Comparison of ENCODE assay signal across 11 cellular contexts in genomic region chr3:194484614-194485013, GRCh38. TPM values are rescaled to one million over a fixed set of nuclear protein-coding genes. Genes with fewer than 3 reads are reported as not detected.
A peak's percentile ranks its signal among the peaks of the same experiment; 100 is the strongest.
DNase-seq lines count a peak whose midpoint lies in the region; ATAC-seq and TF ChIP-seq lines count a peak whose summit lies in the region.
"Had no signal": no experiment of that assay in that cellular context is flagged by ENCODE, and none has a peak within 500 bp of the region (broad histone marks: within the 10 kb centered on the region; RNA-seq: fewer than 3 reads in every experiment).

No MANE protein-coding gene starts in this region.

- H3K4me3 ChIP-seq in RWPE2 (ENCODE audit: severe bottlenecking), result no peak overlapping the region
- peak overlapping the region; percentile 73 for H3K4me3 ChIP-seq in smooth muscle cell

- H3K79me2 ChIP-seq in smooth muscle cell (ENCODE audit: low read depth), result peaks cover 67% of the 10 kb centered on the region

- H2AFZ ChIP-seq in smooth muscle cell (ENCODE audit: low read depth), result no peak overlapping the region

- H3K4me1 ChIP-seq in RWPE2 (ENCODE audit: insufficient read depth, poor library complexity, severe bottlenecking), result peaks cover 46% of the 10 kb centered on the region
- H3K4me1 ChIP-seq in smooth muscle cell (ENCODE audit: low read depth), result peaks cover 23% of the 10 kb centered on the region

- H3K36me3 ChIP-seq in RWPE2 (ENCODE audit: low read depth), result peaks cover 55% of the 10 kb centered on the region
- H3K36me3 ChIP-seq in smooth muscle cell (ENCODE audit: low read depth), result no peaks in the 10 kb centered on the region
- H3K36me3 ChIP-seq: ovary had no signal

- H3K9me3 ChIP-seq in RWPE2 (ENCODE audit: severe bottlenecking) (no peaks in the 10 kb centered on the region), smooth muscle cell (replicated peaks; ENCODE audit: low read depth) (no peaks in the 10 kb centered on the region)
- H3K9me3 ChIP-seq: ovary had no signal

- H3K27ac ChIP-seq in RWPE2 (ENCODE audit: poor library complexity, severe bottlenecking) (peak overlapping the region; percentile 94), epithelial cell of prostate (peak overlapping the region; percentile 91), smooth muscle cell (ENCODE audit: low read depth) (peak overlapping the region; percentile 86)
- H3K27ac ChIP-seq: ovary had no signal

- peaks cover 39% of the 10 kb centered on the region for H3F3A ChIP-seq in smooth muscle cell (ENCODE audit: low read depth)

- no peak for ATAC-seq in activated CD8-positive, alpha-beta memory T cell treated with anti-CD3 and anti-CD28 coated beads, Interleukin-2, amount 10 ng/mL, durations not matched to agents 7 days and 5 days
- ATAC-seq in RWPE2 (ENCODE audit: low read depth) (no peak), GM21825 (IDR thresholded peaks at IDR 0.05; ENCODE audit: unreplicated experiment) (no peak), HG03025 (IDR thresholded peaks at IDR 0.05; ENCODE audit: low FRiP score, unreplicated experiment) (no peak)

- peaks cover 54% of the 10 kb centered on the region for H3K4me1 Mint-ChIP-seq in activated CD8-positive, alpha-beta memory T cell treated with anti-CD3 and anti-CD28 coated beads, Interleukin-2, amount 10 ng/mL, durations not matched to agents 7 days and 5 days

- H3K27me3 ChIP-seq in RWPE2 (ENCODE audit: insufficient read depth, poor library complexity, severe bottlenecking) (no peaks in the 10 kb centered on the region), smooth muscle cell (ENCODE audit: low read depth) (no peaks in the 10 kb centered on the region)
- H3K27me3 ChIP-seq: ovary had no signal

- 94% methylated on average over 12 of the region's 12 CpGs for WGBS in smooth muscle cell (ENCODE audit: low lambda C conversion rate)

- CTCF ChIA-PET in activated CD8-positive, alpha-beta memory T cell treated with anti-CD3 and anti-CD28 coated beads, Interleukin-2, amount 10 ng/mL, durations not matched to agents 7 days and 5 days (lab: Charles Lee), result interaction anchor here (0.6 to 4.3 kb wide), 6 partner anchors 11 to 100 kb away, joined by 3 to 33 read pairs (median 6); no protein-coding TSS in a partner anchor

- no peak overlapping the region for H3K9ac ChIP-seq in smooth muscle cell (ENCODE audit: low read depth)

- H3K9me3 Mint-ChIP-seq in activated CD8-positive, alpha-beta memory T cell treated with anti-CD3 and anti-CD28 coated beads, Interleukin-2, amount 10 ng/mL, durations not matched to agents 7 days and 5 days (ENCODE audit: low read depth), result no peaks in the 10 kb centered on the region

- no peaks in the 10 kb centered on the region for H3K27me3 Mint-ChIP-seq in activated CD8-positive, alpha-beta memory T cell treated with anti-CD3 and anti-CD28 coated beads, Interleukin-2, amount 10 ng/mL, durations not matched to agents 7 days and 5 days

- no peak overlapping the region for H3K27ac Mint-ChIP-seq in activated CD8-positive, alpha-beta memory T cell treated with anti-CD3 and anti-CD28 coated beads, Interleukin-2, amount 10 ng/mL, durations not matched to agents 7 days and 5 days

- peak overlapping the region; percentile 98 for H3K4me2 ChIP-seq in smooth muscle cell

- DNase-seq in activated CD8-positive, alpha-beta memory T cell treated with anti-CD3 and anti-CD28 coated beads, Interleukin-2, amount 10 ng/mL, durations not matched to agents 7 days and 5 days, result no peak
- DNase-seq in activated CD8-positive, alpha-beta memory T cell treated with anti-CD3 and anti-CD28 coated beads, Interleukin-2, amount 50 U/mL, for 4 hours, result no peak
- DNase-seq in RWPE2 (ENCODE audit: low spot score), result no peak
- no peak for DNase-seq in epithelial cell of prostate (ENCODE audit: low read depth, low spot score)
- no peak for DNase-seq in smooth muscle cell (lab: John Stamatoyannopoulos, UW; ENCODE audit: unreplicated experiment)
- DNase-seq in NCI-H2107 (lab: John Stamatoyannopoulos, UW), result no peak
- DNase-seq: hippocampal formation, NCI-H2171, ovary had no signal

- peaks cover 31% of the 10 kb centered on the region for H3K36me3 Mint-ChIP-seq in activated CD8-positive, alpha-beta memory T cell treated with anti-CD3 and anti-CD28 coated beads, Interleukin-2, amount 10 ng/mL, durations not matched to agents 7 days and 5 days

- peaks cover 19% of the 10 kb centered on the region for H4K20me1 ChIP-seq in smooth muscle cell (ENCODE audit: low read depth)

- TF ChIP-seq CTCF in RWPE2 (IDR thresholded peaks at IDR 0.05; ENCODE audit: poor library complexity, severe bottlenecking) (no peak), smooth muscle cell (IDR thresholded peaks at IDR 0.05; ENCODE audit: borderline replicate concordance, insufficient read depth, poor library complexity, severe bottlenecking) (no peak)

- peak overlapping the region; percentile 92 for H3K4me3 Mint-ChIP-seq in activated CD8-positive, alpha-beta memory T cell treated with anti-CD3 and anti-CD28 coated beads, Interleukin-2, amount 10 ng/mL, durations not matched to agents 7 days and 5 days

RNA-seq across cellular contexts. Expression of gene ATP13A3, which starts 2.2 kb away (rescaled TPM):
- 10 to 100 TPM; 78.3 to 82.0 TPM for total RNA-seq in activated CD8-positive, alpha-beta memory T cell treated with anti-CD3 and anti-CD28 coated beads, Interleukin-2, amount 10 ng/mL, durations not matched to agents 7 days and 5 days
- total RNA-seq in smooth muscle cell, result 65.3 and 128 TPM in 2 replicates
- polyA plus RNA-seq in smooth muscle cell, result 13.0 and 13.5 TPM in 2 replicates
